In the genomic region with DNA sequence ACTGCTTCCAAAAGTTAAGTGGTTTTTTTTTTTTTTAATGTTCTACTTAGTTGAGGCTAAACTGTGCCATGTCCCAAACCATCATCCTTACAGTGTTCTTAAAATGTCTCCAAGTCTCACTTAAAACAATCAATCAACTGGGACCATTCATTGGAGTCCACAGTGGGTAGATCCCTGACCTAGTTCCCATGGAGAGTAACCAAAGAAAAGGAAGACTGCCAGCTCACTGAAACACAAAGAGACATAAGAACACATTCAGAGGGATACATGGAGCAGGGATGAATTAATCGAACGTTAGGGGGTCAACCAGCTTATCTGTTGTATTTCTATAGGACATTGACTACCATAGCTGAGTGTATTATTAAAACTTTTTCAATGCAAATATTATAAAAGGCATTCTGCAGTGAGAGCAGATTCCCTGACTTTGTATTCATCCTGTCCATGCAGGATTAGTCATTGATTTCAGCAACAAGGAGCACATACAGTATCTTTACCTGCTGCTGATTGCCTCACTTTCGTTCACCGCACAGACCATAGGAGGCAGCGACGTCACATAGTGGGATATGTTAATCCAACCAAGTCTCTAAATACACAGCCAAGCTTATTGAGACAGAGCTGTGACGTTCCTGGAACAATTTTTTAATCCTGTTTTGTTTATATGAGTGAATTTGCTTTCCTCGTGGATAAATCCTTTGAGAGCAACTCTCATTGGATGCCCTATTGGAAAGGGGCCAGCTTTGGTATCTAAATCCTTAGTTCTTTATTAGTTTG, we compare ENCODE assay signal across 8 cellular contexts.
DNase-seq lines count a peak whose midpoint lies in the region; ATAC-seq and TF ChIP-seq lines count a peak whose summit lies in the region.

No MANE protein-coding gene starts in this region.

- H3K4me3 Mint-ChIP-seq in activated T-cell treated with anti-CD3 and anti-CD28 coated beads, Interleukin-2, amount 50 U/mL, for 4 hours: no peak overlapping the region

- no peaks in the 10 kb centered on the region for H3K9me3 Mint-ChIP-seq in activated T-cell treated with anti-CD3 and anti-CD28 coated beads, Interleukin-2, amount 50 U/mL, for 4 hours

- no peaks in the 10 kb centered on the region for H3K79me2 ChIP-seq in osteoblast (ENCODE audit: insufficient read depth, low read length)

- H2AFZ ChIP-seq in osteoblast (ENCODE audit: low read length): peak overlapping the region; percentile 91

- no peaks in the 10 kb centered on the region for H3K27me3 ChIP-seq in osteoblast (ENCODE audit: insufficient read depth, low read length)

- peaks cover 14% of the 10 kb centered on the region for H3K4me1 ChIP-seq in osteoblast (ENCODE audit: insufficient read depth, low read length)

- H3K4me3 ChIP-seq in epithelial cell of esophagus (ENCODE audit: low read length) (no peak overlapping the region), osteoblast (ENCODE audit: insufficient read depth, low read length) (peak overlapping the region; percentile 73)

- peak; percentile 43 for DNase-seq in DMS 273 (lab: John Stamatoyannopoulos, UW; ENCODE audit: unreplicated experiment)
- DNase-seq in DMS 273 treated with DMSO at 0.1 percent for 48 hours (lab: John Stamatoyannopoulos, UW): no peak
- peak; percentile 63 for DNase-seq in NCI-H748 (lab: John Stamatoyannopoulos, UW; ENCODE audit: unreplicated experiment)
- DNase-seq in epithelial cell of esophagus (ENCODE audit: low read depth): peak; percentile 95
- DNase-seq in osteoblast (ENCODE audit: insufficient read length, low spot score, missing footprints): peak; percentile 90
- DNase-seq in activated T-cell treated with anti-CD3 and anti-CD28 coated beads, Interleukin-2, amount 50 U/mL, for 4 hours: no peak

- no peaks in the 10 kb centered on the region for H3K36me3 ChIP-seq in osteoblast (ENCODE audit: insufficient read depth, low read length)

- peak; percentile 55 for TF ChIP-seq CTCF in epithelial cell of esophagus (IDR thresholded peaks at IDR 0.05; ENCODE audit: insufficient read depth, low read depth, low read length, missing control alignments)
- TF ChIP-seq CTCF in osteoblast (IDR thresholded peaks at IDR 0.05; ENCODE audit: extremely low read depth, low read depth, low read length): no peak

- H3K36me3 Mint-ChIP-seq in activated T-cell treated with anti-CD3 and anti-CD28 coated beads, Interleukin-2, amount 50 U/mL, for 4 hours (ENCODE audit: insufficient read depth): no peaks in the 10 kb centered on the region

- no peaks in the 10 kb centered on the region for H4K20me1 ChIP-seq in osteoblast (ENCODE audit: insufficient read depth, low read length)

- H3K4me1 Mint-ChIP-seq in activated T-cell treated with anti-CD3 and anti-CD28 coated beads, Interleukin-2, amount 50 U/mL, for 4 hours (ENCODE audit: low read depth): peaks cover 1% of the 10 kb centered on the region

- peak overlapping the region; percentile 87 for H3K4me2 ChIP-seq in osteoblast (ENCODE audit: insufficient read depth, low read length)

- ATAC-seq in HG02798 (IDR thresholded peaks at IDR 0.05; ENCODE audit: poor library complexity, unreplicated experiment) (no peak), HG02840 (IDR thresholded peaks at IDR 0.05; ENCODE audit: low FRiP score, unreplicated experiment) (no peak)
- no peak for ATAC-seq in activated T-cell treated with anti-CD3 and anti-CD28 coated beads, Interleukin-2, amount 50 U/mL, for 4 hours

- peaks cover 1% of the 10 kb centered on the region for H3K27me3 Mint-ChIP-seq in activated T-cell treated with anti-CD3 and anti-CD28 coated beads, Interleukin-2, amount 50 U/mL, for 4 hours (ENCODE audit: low read depth)

- H3K9me3 ChIP-seq in osteoblast (ENCODE audit: low read depth, low read length): no peaks in the 10 kb centered on the region

- H3K27ac ChIP-seq in osteoblast (ENCODE audit: low read depth, low read length): peak overlapping the region; percentile 58

Comparison
In these comparisons a context has a peak if more than half of its experiments do, and no peak if none do; other contexts are left out.
1. DNase-seq: peak in DMS 273 (single experiment), NCI-H748 (single experiment), epithelial cell of esophagus (single experiment) and osteoblast (single experiment); none in DMS 273 treated with DMSO at 0.1 percent for 48 hours (single experiment) and activated T-cell treated with anti-CD3 and anti-CD28 coated beads, Interleukin-2, amount 50 U/mL, for 4 hours (single experiment).